In the genomic region with DNA sequence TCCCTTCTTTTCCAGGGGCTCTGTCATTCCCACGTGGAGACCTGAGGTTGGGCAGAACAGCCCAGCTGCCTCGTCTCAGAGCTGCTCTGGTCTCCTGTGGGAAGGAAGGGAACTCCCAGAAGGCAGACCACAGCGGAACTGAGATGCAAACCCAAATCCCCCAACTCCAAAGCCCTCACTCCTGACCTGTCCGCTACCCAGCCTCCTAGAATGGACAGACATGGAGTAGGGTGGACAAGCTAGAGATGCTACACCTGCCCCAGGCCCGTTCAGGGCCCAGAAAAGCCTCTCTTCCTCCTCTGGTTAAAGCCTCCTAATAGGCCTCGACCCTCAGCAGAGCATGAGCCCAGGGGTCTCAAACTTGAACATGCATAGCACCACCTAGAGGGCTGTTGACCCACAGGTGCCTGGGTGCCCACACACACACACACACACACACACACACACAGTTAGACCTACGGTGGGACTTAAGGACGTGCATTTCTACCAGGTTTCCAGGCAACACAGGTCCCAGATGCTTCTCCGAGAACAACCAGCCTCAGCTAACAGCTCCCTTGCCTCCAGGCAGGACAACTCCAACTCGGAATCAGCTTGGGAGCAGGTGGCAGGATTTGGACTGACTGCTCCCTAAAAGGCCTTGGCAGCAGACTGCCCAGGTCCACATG, we compare ENCODE assay signal across 1 cellular context.
TF ChIP-seq lines count a peak whose summit lies in the region.

No MANE protein-coding gene starts in this region.

TF ChIP-seq in HepG2, 621 proteins besides CTCF, POLR2A, EP300 and RAD21 (continued from another document):
- TF ChIP-seq, protein P1, sequence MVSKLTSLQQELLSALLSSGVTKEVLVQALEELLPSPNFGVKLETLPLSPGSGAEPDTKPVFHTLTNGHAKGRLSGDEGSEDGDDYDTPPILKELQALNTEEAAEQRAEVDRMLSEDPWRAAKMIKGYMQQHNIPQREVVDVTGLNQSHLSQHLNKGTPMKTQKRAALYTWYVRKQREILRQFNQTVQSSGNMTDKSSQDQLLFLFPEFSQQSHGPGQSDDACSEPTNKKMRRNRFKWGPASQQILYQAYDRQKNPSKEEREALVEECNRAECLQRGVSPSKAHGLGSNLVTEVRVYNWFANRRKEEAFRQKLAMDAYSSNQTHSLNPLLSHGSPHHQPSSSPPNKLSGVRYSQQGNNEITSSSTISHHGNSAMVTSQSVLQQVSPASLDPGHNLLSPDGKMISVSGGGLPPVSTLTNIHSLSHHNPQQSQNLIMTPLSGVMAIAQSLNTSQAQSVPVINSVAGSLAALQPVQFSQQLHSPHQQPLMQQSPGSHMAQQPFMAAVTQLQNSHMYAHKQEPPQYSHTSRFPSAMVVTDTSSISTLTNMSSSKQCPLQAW (CRISPR knock-in tag; IDR thresholded peaks at IDR 0.05): peak; percentile 47; the same call in 1 of the 2 replicates
- TF ChIP-seq, protein P2, sequence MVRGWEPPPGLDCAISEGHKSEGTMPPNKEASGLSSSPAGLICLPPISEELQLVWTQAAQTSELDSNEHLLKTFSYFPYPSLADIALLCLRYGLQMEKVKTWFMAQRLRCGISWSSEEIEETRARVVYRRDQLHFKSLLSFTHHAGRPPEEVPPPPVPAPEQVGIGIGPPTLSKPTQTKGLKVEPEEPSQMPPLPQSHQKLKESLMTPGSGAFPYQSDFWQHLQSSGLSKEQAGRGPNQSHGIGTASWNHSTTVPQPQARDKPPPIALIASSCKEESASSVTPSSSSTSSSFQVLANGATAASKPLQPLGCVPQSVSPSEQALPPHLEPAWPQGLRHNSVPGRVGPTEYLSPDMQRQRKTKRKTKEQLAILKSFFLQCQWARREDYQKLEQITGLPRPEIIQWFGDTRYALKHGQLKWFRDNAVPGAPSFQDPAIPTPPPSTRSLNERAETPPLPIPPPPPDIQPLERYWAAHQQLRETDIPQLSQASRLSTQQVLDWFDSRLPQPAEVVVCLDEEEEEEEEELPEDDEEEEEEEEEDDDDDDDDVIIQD (CRISPR knock-in tag; IDR thresholded peaks at IDR 0.05; ENCODE audit: low read depth): 0 out of 2 replicates have a peak, but pooled peaks have one; percentile 11
- TF ChIP-seq ZBTB7A (CRISPR knock-in tag; IDR thresholded peaks at IDR 0.05): 0 out of 2 replicates have a peak, but pooled peaks have one; percentile 16
- TF ChIP-seq, protein P3, sequence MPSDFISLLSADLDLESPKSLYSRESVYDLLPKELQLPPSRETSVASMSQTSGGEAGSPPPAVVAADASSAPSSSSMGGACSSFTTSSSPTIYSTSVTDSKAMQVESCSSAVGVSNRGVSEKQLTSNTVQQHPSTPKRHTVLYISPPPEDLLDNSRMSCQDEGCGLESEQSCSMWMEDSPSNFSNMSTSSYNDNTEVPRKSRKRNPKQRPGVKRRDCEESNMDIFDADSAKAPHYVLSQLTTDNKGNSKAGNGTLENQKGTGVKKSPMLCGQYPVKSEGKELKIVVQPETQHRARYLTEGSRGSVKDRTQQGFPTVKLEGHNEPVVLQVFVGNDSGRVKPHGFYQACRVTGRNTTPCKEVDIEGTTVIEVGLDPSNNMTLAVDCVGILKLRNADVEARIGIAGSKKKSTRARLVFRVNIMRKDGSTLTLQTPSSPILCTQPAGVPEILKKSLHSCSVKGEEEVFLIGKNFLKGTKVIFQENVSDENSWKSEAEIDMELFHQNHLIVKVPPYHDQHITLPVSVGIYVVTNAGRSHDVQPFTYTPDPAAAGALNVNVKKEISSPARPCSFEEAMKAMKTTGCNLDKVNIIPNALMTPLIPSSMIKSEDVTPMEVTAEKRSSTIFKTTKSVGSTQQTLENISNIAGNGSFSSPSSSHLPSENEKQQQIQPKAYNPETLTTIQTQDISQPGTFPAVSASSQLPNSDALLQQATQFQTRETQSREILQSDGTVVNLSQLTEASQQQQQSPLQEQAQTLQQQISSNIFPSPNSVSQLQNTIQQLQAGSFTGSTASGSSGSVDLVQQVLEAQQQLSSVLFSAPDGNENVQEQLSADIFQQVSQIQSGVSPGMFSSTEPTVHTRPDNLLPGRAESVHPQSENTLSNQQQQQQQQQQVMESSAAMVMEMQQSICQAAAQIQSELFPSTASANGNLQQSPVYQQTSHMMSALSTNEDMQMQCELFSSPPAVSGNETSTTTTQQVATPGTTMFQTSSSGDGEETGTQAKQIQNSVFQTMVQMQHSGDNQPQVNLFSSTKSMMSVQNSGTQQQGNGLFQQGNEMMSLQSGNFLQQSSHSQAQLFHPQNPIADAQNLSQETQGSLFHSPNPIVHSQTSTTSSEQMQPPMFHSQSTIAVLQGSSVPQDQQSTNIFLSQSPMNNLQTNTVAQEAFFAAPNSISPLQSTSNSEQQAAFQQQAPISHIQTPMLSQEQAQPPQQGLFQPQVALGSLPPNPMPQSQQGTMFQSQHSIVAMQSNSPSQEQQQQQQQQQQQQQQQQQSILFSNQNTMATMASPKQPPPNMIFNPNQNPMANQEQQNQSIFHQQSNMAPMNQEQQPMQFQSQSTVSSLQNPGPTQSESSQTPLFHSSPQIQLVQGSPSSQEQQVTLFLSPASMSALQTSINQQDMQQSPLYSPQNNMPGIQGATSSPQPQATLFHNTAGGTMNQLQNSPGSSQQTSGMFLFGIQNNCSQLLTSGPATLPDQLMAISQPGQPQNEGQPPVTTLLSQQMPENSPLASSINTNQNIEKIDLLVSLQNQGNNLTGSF (CRISPR knock-in tag; IDR thresholded peaks at IDR 0.05): no peak
- TF ChIP-seq, protein P4, sequence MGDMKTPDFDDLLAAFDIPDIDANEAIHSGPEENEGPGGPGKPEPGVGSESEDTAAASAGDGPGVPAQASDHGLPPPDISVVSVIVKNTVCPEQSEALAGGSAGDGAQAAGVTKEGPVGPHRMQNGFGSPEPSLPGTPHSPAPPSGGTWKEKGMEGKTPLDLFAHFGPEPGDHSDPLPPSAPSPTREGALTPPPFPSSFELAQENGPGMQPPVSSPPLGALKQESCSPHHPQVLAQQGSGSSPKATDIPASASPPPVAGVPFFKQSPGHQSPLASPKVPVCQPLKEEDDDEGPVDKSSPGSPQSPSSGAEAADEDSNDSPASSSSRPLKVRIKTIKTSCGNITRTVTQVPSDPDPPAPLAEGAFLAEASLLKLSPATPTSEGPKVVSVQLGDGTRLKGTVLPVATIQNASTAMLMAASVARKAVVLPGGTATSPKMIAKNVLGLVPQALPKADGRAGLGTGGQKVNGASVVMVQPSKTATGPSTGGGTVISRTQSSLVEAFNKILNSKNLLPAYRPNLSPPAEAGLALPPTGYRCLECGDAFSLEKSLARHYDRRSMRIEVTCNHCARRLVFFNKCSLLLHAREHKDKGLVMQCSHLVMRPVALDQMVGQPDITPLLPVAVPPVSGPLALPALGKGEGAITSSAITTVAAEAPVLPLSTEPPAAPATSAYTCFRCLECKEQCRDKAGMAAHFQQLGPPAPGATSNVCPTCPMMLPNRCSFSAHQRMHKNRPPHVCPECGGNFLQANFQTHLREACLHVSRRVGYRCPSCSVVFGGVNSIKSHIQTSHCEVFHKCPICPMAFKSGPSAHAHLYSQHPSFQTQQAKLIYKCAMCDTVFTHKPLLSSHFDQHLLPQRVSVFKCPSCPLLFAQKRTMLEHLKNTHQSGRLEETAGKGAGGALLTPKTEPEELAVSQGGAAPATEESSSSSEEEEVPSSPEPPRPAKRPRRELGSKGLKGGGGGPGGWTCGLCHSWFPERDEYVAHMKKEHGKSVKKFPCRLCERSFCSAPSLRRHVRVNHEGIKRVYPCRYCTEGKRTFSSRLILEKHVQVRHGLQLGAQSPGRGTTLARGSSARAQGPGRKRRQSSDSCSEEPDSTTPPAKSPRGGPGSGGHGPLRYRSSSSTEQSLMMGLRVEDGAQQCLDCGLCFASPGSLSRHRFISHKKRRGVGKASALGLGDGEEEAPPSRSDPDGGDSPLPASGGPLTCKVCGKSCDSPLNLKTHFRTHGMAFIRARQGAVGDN (CRISPR knock-in tag; IDR thresholded peaks at IDR 0.05): peak; percentile 71
- TF ChIP-seq TARDBP (CRISPR knock-in tag; IDR thresholded peaks at IDR 0.05): 0 out of 2 replicates have a peak, but pooled peaks have one; percentile 36
- peak; percentile 36; the same call in 1 of the 2 replicates for TF ChIP-seq DPF2 (CRISPR knock-in tag; IDR thresholded peaks at IDR 0.05; ENCODE audit: borderline replicate concordance, low read depth)
- 0 out of 2 replicates have a peak, but pooled peaks have one; percentile 19 for TF ChIP-seq SALL1 (CRISPR knock-in tag; IDR thresholded peaks at IDR 0.05)
- TF ChIP-seq XRCC5 (optimal IDR thresholded peaks at IDR 0.05; ENCODE audit: low read length): peak; percentile 48
- TF ChIP-seq, protein P5, sequence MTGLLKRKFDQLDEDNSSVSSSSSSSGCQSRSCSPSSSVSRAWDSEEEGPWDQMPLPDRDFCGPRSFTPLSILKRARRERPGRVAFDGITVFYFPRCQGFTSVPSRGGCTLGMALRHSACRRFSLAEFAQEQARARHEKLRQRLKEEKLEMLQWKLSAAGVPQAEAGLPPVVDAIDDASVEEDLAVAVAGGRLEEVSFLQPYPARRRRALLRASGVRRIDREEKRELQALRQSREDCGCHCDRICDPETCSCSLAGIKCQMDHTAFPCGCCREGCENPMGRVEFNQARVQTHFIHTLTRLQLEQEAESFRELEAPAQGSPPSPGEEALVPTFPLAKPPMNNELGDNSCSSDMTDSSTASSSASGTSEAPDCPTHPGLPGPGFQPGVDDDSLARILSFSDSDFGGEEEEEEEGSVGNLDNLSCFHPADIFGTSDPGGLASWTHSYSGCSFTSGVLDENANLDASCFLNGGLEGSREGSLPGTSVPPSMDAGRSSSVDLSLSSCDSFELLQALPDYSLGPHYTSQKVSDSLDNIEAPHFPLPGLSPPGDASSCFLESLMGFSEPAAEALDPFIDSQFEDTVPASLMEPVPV (CRISPR knock-in tag; IDR thresholded peaks at IDR 0.05): 0 out of 2 replicates have a peak, but pooled peaks have one; percentile 26
- TF ChIP-seq, protein P6, sequence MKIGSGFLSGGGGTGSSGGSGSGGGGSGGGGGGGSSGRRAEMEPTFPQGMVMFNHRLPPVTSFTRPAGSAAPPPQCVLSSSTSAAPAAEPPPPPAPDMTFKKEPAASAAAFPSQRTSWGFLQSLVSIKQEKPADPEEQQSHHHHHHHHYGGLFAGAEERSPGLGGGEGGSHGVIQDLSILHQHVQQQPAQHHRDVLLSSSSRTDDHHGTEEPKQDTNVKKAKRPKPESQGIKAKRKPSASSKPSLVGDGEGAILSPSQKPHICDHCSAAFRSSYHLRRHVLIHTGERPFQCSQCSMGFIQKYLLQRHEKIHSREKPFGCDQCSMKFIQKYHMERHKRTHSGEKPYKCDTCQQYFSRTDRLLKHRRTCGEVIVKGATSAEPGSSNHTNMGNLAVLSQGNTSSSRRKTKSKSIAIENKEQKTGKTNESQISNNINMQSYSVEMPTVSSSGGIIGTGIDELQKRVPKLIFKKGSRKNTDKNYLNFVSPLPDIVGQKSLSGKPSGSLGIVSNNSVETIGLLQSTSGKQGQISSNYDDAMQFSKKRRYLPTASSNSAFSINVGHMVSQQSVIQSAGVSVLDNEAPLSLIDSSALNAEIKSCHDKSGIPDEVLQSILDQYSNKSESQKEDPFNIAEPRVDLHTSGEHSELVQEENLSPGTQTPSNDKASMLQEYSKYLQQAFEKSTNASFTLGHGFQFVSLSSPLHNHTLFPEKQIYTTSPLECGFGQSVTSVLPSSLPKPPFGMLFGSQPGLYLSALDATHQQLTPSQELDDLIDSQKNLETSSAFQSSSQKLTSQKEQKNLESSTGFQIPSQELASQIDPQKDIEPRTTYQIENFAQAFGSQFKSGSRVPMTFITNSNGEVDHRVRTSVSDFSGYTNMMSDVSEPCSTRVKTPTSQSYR (CRISPR knock-in tag; IDR thresholded peaks at IDR 0.05; ENCODE audit: borderline replicate concordance): no peak
- no peak for TF ChIP-seq ETV6 (CRISPR knock-in tag; conservative IDR thresholded peaks at IDR 0.05)
- TF ChIP-seq ZNF598 (CRISPR knock-in tag; IDR thresholded peaks at IDR 0.05; ENCODE audit: borderline replicate concordance): peak; percentile 62; the same call in 1 of the 2 replicates
